In genomic region chr3:129263161-129263910, GRCh38 we compare ENCODE assay signal across 31 cellular contexts. TPM values are rescaled to one million over a fixed set of nuclear protein-coding genes. Genes with fewer than 3 reads are reported as not detected.
DNase-seq lines count a peak whose midpoint lies in the region; ATAC-seq and TF ChIP-seq lines count a peak whose summit lies in the region.
"Had no signal": no experiment of that assay in that cellular context is flagged by ENCODE, and none has a peak within 500 bp of the region (broad histone marks: within the 10 kb centered on the region; RNA-seq: fewer than 3 reads in every experiment).

No MANE protein-coding gene starts in this region.

- H3K27ac Mint-ChIP-seq in activated CD4-positive, alpha-beta T cell treated with anti-CD3 and anti-CD28 coated beads, Interleukin-2, amount 10 ng/mL, durations not matched to agents 24 days and 14 days, result peak overlapping the region; percentile 50
- peak overlapping the region; percentile 22 to 75 for H3K27ac Mint-ChIP-seq in stimulated activated naive CD8-positive, alpha-beta T cell treated with anti-CD3 and anti-CD28 coated beads, Interleukin-15, amount 100 ng/mL, for 72 hours
- H3K27ac Mint-ChIP-seq in activated CD8-positive, alpha-beta T cell treated with anti-CD3 and anti-CD28 coated beads, Interleukin-2, amount 10 ng/mL, durations not matched to agents 7 days and 5 days, result peak overlapping the region; percentile 54
- H3K27ac Mint-ChIP-seq in mesothelial cell of epicardium (no peak overlapping the region), progenitor cell of endocrine pancreas (no peak overlapping the region)
- H3K27ac Mint-ChIP-seq: activated T-helper 1 cell treated with anti-CD3 and anti-CD28 coated beads, Interleukin-12 subunit alpha, Interleukin-12 subunit beta, Interleukin-2, Interleukin-4 antibody, amounts not matched to agents 30 ng/mL and 10 ng/mL and 1 ng/mL, durations not matched to agents 14 hours and 24 hours and 36 hours; CD8-positive, alpha-beta T cell; stimulated activated naive CD8-positive, alpha-beta T cell treated with anti-CD3 and anti-CD28 coated beads, Interleukin-15, Interleukin-2, amounts not matched to agents 100 ng/mL and 50 ng/mL, for 24 hours; T-helper 2 cell treated with Interferon-gamma antibody and Interleukin-4, amounts not matched to agents 5 μg/mL and 100 μg/mL, for 36 hours had no signal

- no peak for TF ChIP-seq EP300 in stomach (IDR thresholded peaks at IDR 0.05)

- no peak overlapping the region for H3K27ac ChIP-seq in stomach
- H3K27ac ChIP-seq: A549, PC-9, thyroid gland, vagina had no signal

- CTCF ChIA-PET in activated CD8-positive, alpha-beta T cell treated with anti-CD3 and anti-CD28 coated beads, Interleukin-2, amount 10 ng/mL, durations not matched to agents 7 days and 5 days (lab: Charles Lee), result interaction anchor here (1.6 kb wide), 1 partner anchor 17 kb away, joined by 4 read pairs; no protein-coding TSS in a partner anchor

- no peak overlapping the region for H3K4me3 Mint-ChIP-seq in activated CD4-positive, alpha-beta T cell treated with anti-CD3 and anti-CD28 coated beads, Interleukin-2, amount 10 ng/mL, durations not matched to agents 24 days and 14 days
- H3K4me3 Mint-ChIP-seq in stimulated activated naive CD8-positive, alpha-beta T cell treated with anti-CD3 and anti-CD28 coated beads, Interleukin-15, amount 100 ng/mL, for 72 hours, result no peak overlapping the region
- H3K4me3 Mint-ChIP-seq in activated CD8-positive, alpha-beta T cell treated with anti-CD3 and anti-CD28 coated beads, Interleukin-2, amount 10 ng/mL, durations not matched to agents 7 days and 5 days, result no peak overlapping the region
- H3K4me3 Mint-ChIP-seq in mesothelial cell of epicardium (no peak overlapping the region), progenitor cell of endocrine pancreas (ENCODE audit: low read depth) (no peak overlapping the region)
- H3K4me3 Mint-ChIP-seq: activated T-helper 1 cell treated with anti-CD3 and anti-CD28 coated beads, Interleukin-12 subunit alpha, Interleukin-12 subunit beta, Interleukin-2, Interleukin-4 antibody, amounts not matched to agents 30 ng/mL and 10 ng/mL and 1 ng/mL, durations not matched to agents 14 hours and 24 hours and 36 hours; CD8-positive, alpha-beta T cell; effector memory CD8-positive, alpha-beta T cell; natural killer cell treated with Interleukin-12 subunit alpha and Interleukin-12 subunit beta and Interleukin-15 and Interleukin-18, amount 100 ng/mL, for 72 hours; stimulated activated naive CD8-positive, alpha-beta T cell treated with anti-CD3 and anti-CD28 coated beads, Interleukin-15, Interleukin-2, amounts not matched to agents 100 ng/mL and 50 ng/mL, for 24 hours; T-helper 2 cell treated with Interferon-gamma antibody and Interleukin-4, amounts not matched to agents 5 μg/mL and 100 μg/mL, for 36 hours had no signal

- intact Hi-C loops in activated CD4-positive, alpha-beta T cell treated with anti-CD3 and anti-CD28 coated beads, Interleukin-2, amount 10 ng/mL, durations not matched to agents 24 days and 14 days (cut with micrococcal nuclease), result no loop called here
- intact Hi-C loops in stomach (cut with DNase I; ENCODE audit: low total_unique reads), result no loop called here

- H3K36me3 ChIP-seq in stomach, result peaks cover 98 to 100% (median 100%) of the 10 kb centered on the region in 4 donors

- no peaks in the 10 kb centered on the region for H3K9me3 Mint-ChIP-seq in activated CD4-positive, alpha-beta T cell treated with anti-CD3 and anti-CD28 coated beads, Interleukin-2, amount 10 ng/mL, durations not matched to agents 24 days and 14 days
- no peaks in the 10 kb centered on the region for H3K9me3 Mint-ChIP-seq in stimulated activated naive CD8-positive, alpha-beta T cell treated with anti-CD3 and anti-CD28 coated beads, Interleukin-15, amount 100 ng/mL, for 72 hours
- no peaks in the 10 kb centered on the region for H3K9me3 Mint-ChIP-seq in activated CD8-positive, alpha-beta T cell treated with anti-CD3 and anti-CD28 coated beads, Interleukin-2, amount 10 ng/mL, durations not matched to agents 7 days and 5 days (ENCODE audit: insufficient read depth)
- no peaks in the 10 kb centered on the region for H3K9me3 Mint-ChIP-seq in mesothelial cell of epicardium
- H3K9me3 Mint-ChIP-seq in progenitor cell of endocrine pancreas (ENCODE audit: low read depth), result no peaks in the 10 kb centered on the region
- H3K9me3 Mint-ChIP-seq: activated T-helper 1 cell treated with anti-CD3 and anti-CD28 coated beads, Interleukin-12 subunit alpha, Interleukin-12 subunit beta, Interleukin-2, Interleukin-4 antibody, amounts not matched to agents 30 ng/mL and 10 ng/mL and 1 ng/mL, durations not matched to agents 14 hours and 24 hours and 36 hours; CD8-positive, alpha-beta T cell; effector memory CD8-positive, alpha-beta T cell; natural killer cell treated with Interleukin-12 subunit alpha and Interleukin-12 subunit beta and Interleukin-15 and Interleukin-18, amount 100 ng/mL, for 72 hours; stimulated activated naive CD8-positive, alpha-beta T cell treated with anti-CD3 and anti-CD28 coated beads, Interleukin-15, Interleukin-2, amounts not matched to agents 100 ng/mL and 50 ng/mL, for 24 hours; T-helper 2 cell treated with Interferon-gamma antibody and Interleukin-4, amounts not matched to agents 5 μg/mL and 100 μg/mL, for 36 hours had no signal

- no peak for TF ChIP-seq CTCF in mesothelial cell of epicardium (IDR thresholded peaks at IDR 0.05; ENCODE audit: unreplicated experiment)
- no peak for TF ChIP-seq CTCF in progenitor cell of endocrine pancreas (IDR thresholded peaks at IDR 0.05; ENCODE audit: unreplicated experiment)
- TF ChIP-seq CTCF in stomach (IDR thresholded peaks at IDR 0.05), result no peak

- H3K4me1 Mint-ChIP-seq in activated CD4-positive, alpha-beta T cell treated with anti-CD3 and anti-CD28 coated beads, Interleukin-2, amount 10 ng/mL, durations not matched to agents 24 days and 14 days, result peaks cover 10% of the 10 kb centered on the region
- H3K4me1 Mint-ChIP-seq in stimulated activated naive CD8-positive, alpha-beta T cell treated with anti-CD3 and anti-CD28 coated beads, Interleukin-15, amount 100 ng/mL, for 72 hours, result no peaks in the 10 kb centered on the region
- no peaks in the 10 kb centered on the region for H3K4me1 Mint-ChIP-seq in activated CD8-positive, alpha-beta T cell treated with anti-CD3 and anti-CD28 coated beads, Interleukin-2, amount 10 ng/mL, durations not matched to agents 7 days and 5 days (ENCODE audit: low read depth)
- H3K4me1 Mint-ChIP-seq in mesothelial cell of epicardium, result no peaks in the 10 kb centered on the region
- H3K4me1 Mint-ChIP-seq in progenitor cell of endocrine pancreas (ENCODE audit: low read depth), result no peaks in the 10 kb centered on the region

- no peaks in the 10 kb centered on the region for H3K27me3 ChIP-seq in stomach
- H3K27me3 ChIP-seq: thyroid gland, vagina had no signal

- H3K36me3 Mint-ChIP-seq in activated CD4-positive, alpha-beta T cell treated with anti-CD3 and anti-CD28 coated beads, Interleukin-2, amount 10 ng/mL, durations not matched to agents 24 days and 14 days (ENCODE audit: low read depth), result peaks cover 73% of the 10 kb centered on the region
- peaks cover 73% of the 10 kb centered on the region for H3K36me3 Mint-ChIP-seq in activated CD8-positive, alpha-beta T cell treated with anti-CD3 and anti-CD28 coated beads, Interleukin-2, amount 10 ng/mL, durations not matched to agents 7 days and 5 days (ENCODE audit: low read depth)
- H3K36me3 Mint-ChIP-seq in mesothelial cell of epicardium, result peaks cover 52% of the 10 kb centered on the region
- H3K36me3 Mint-ChIP-seq in progenitor cell of endocrine pancreas (ENCODE audit: insufficient read depth), result peaks cover 31% of the 10 kb centered on the region

- no peaks in the 10 kb centered on the region for H3K9me3 ChIP-seq in stomach
- H3K9me3 ChIP-seq: A549, SK-N-SH, thyroid gland, vagina had no signal

- no peaks in the 10 kb centered on the region for H3K27me3 Mint-ChIP-seq in activated CD4-positive, alpha-beta T cell treated with anti-CD3 and anti-CD28 coated beads, Interleukin-2, amount 10 ng/mL, durations not matched to agents 24 days and 14 days
- H3K27me3 Mint-ChIP-seq in stimulated activated naive CD8-positive, alpha-beta T cell treated with anti-CD3 and anti-CD28 coated beads, Interleukin-15, amount 100 ng/mL, for 72 hours, result no peaks in the 10 kb centered on the region
- H3K27me3 Mint-ChIP-seq in activated CD8-positive, alpha-beta T cell treated with anti-CD3 and anti-CD28 coated beads, Interleukin-2, amount 10 ng/mL, durations not matched to agents 7 days and 5 days (ENCODE audit: low read depth), result no peaks in the 10 kb centered on the region
- H3K27me3 Mint-ChIP-seq in mesothelial cell of epicardium (ENCODE audit: low read depth) (no peaks in the 10 kb centered on the region), progenitor cell of endocrine pancreas (no peaks in the 10 kb centered on the region)
- H3K27me3 Mint-ChIP-seq: effector memory CD8-positive, alpha-beta T cell; natural killer cell treated with Interleukin-12 subunit alpha and Interleukin-12 subunit beta and Interleukin-15 and Interleukin-18, amount 100 ng/mL, for 72 hours; stimulated activated naive CD8-positive, alpha-beta T cell treated with anti-CD3 and anti-CD28 coated beads, Interleukin-15, Interleukin-2, amounts not matched to agents 100 ng/mL and 50 ng/mL, for 24 hours had no signal

- TF ChIP-seq POLR2A in stomach (IDR thresholded peaks at IDR 0.05), result no peak

- H3K4me3 ChIP-seq in stomach, result no peak overlapping the region
- H3K4me3 ChIP-seq: A549, PC-9, thyroid gland, vagina had no signal

- no peak for ATAC-seq in stimulated activated naive CD8-positive, alpha-beta T cell treated with anti-CD3 and anti-CD28 coated beads, Interleukin-15, amount 100 ng/mL, for 72 hours
- ATAC-seq in stimulated activated naive CD8-positive, alpha-beta T cell treated with anti-CD3 and anti-CD28 coated beads, Interleukin-15, Interleukin-2, amounts not matched to agents 100 U/mL and 50 U/mL, for 24 hours, result no peak
- no peak for ATAC-seq in activated CD8-positive, alpha-beta T cell treated with anti-CD3 and anti-CD28 coated beads, Interleukin-2, amount 10 ng/mL, durations not matched to agents 7 days and 5 days
- ATAC-seq: A549; CD8-positive, alpha-beta T cell; effector memory CD8-positive, alpha-beta T cell; left colon; Right ventricle myocardium inferior had no signal

- no peak for DNase-seq in activated CD4-positive, alpha-beta T cell treated with anti-CD3 and anti-CD28 coated beads, Interleukin-2, amount 10 ng/mL, durations not matched to agents 24 days and 14 days
- DNase-seq in activated CD4-positive, alpha-beta T cell treated with anti-CD3 and anti-CD28 coated beads for 4 hours, result no peak
- DNase-seq in stimulated activated naive CD8-positive, alpha-beta T cell treated with anti-CD3 and anti-CD28 coated beads, Interleukin-15, amount 100 ng/mL, for 72 hours, result no peak
- DNase-seq in stimulated activated naive CD8-positive, alpha-beta T cell treated with anti-CD3 and anti-CD28 coated beads, Interleukin-15, Interleukin-2, amounts not matched to agents 100 U/mL and 50 U/mL, for 24 hours, result no peak
- no peak for DNase-seq in activated CD8-positive, alpha-beta T cell treated with anti-CD3 and anti-CD28 coated beads, Interleukin-2, amount 10 ng/mL, durations not matched to agents 7 days and 5 days
- DNase-seq in mesothelial cell of epicardium (ENCODE audit: low spot score in 2 of 2, unreplicated experiment in 2 of 2) (no peak), progenitor cell of endocrine pancreas (ENCODE audit: low spot score, unreplicated experiment) (no peak), stomach (no peak)
- DNase-seq: activated CD4-positive, CD25-positive, alpha-beta regulatory T cell treated with anti-CD3 and anti-CD28 coated beads, Interleukin-2, amount 50 U/mL, for 72 hours; AML-193; CD8-positive, alpha-beta T cell; cortex of kidney; effector memory CD8-positive, alpha-beta T cell; erythroblast; glutamatergic neuron; H7; left colon; NCI-H2029 treated with DMSO at 0.1 percent for 48 hours; NCI-H345; NCI-H69; PC-9; SK-N-SH; small intestine; thyroid gland had no signal

- no peaks in the 10 kb centered on the region for H3K4me1 ChIP-seq in stomach
- H3K4me1 ChIP-seq: A549, thyroid gland, vagina had no signal

- POLR2A ChIA-PET in activated CD8-positive, alpha-beta T cell treated with anti-CD3 and anti-CD28 coated beads, Interleukin-2, amount 10 ng/mL, durations not matched to agents 7 days and 5 days (lab: Charles Lee), result no interaction called here

- 87 to 93% (median 90%) methylated on average over 6 of the region's 6 CpGs for WGBS in stomach, 5 donors

RNA-seq across cellular contexts. Expression of gene COPG1, which starts 13.9 kb away (rescaled TPM):
- 142 and 164 TPM in 2 replicates for total RNA-seq in activated CD4-positive, alpha-beta T cell treated with anti-CD3 and anti-CD28 coated beads, Interleukin-2, amount 10 ng/mL, durations not matched to agents 24 days and 14 days
- 100 to 1,000 TPM; 135 to 140 TPM for total RNA-seq in activated CD8-positive, alpha-beta T cell treated with anti-CD3 and anti-CD28 coated beads, Interleukin-2, amount 10 ng/mL, durations not matched to agents 7 days and 5 days
- 172 to 176 TPM (median 173 TPM) in 3 replicates for total RNA-seq in mesothelial cell of epicardium
- total RNA-seq in progenitor cell of endocrine pancreas, result 141 and 145 TPM in 2 replicates
- total RNA-seq in stomach, result 100 to 1,000 TPM in 4 of 5 donors, 10 to 100 TPM in 1; 38.5 to 356 (median 114) TPM
- 100 to 1,000 TPM in 1 of 3 donors, 10 to 100 TPM in 2; 79.8 to 113 (median 88.7) TPM for polyA plus RNA-seq in stomach

RNA-seq across cellular contexts. Expression of gene HMCES, which starts 15.3 kb away (rescaled TPM):
- total RNA-seq in activated CD4-positive, alpha-beta T cell treated with anti-CD3 and anti-CD28 coated beads, Interleukin-2, amount 10 ng/mL, durations not matched to agents 24 days and 14 days, result 58.3 and 62.6 TPM in 2 replicates
- total RNA-seq in activated CD8-positive, alpha-beta T cell treated with anti-CD3 and anti-CD28 coated beads, Interleukin-2, amount 10 ng/mL, durations not matched to agents 7 days and 5 days, result 10 to 100 TPM; 58.2 to 62.2 TPM
- 26.6 to 31.1 TPM (median 29.6 TPM) in 3 replicates for total RNA-seq in mesothelial cell of epicardium
- total RNA-seq in progenitor cell of endocrine pancreas, result 35.3 TPM in 2 replicates
- 10 to 100 TPM; 19.1 to 80.5 (median 26.8) TPM for total RNA-seq in stomach
- 10 to 100 TPM; 16.4 to 37.4 (median 22.5) TPM for polyA plus RNA-seq in stomach

Comparison
In these comparisons a context has a peak if more than half of its experiments do, and no peak if none do; other contexts are left out.
1. H3K27ac Mint-ChIP-seq: peak in activated CD4-positive, alpha-beta T cell treated with anti-CD3 and anti-CD28 coated beads, Interleukin-2, amount 10 ng/mL, durations not matched to agents 24 days and 14 days (single experiment), stimulated activated naive CD8-positive, alpha-beta T cell treated with anti-CD3 and anti-CD28 coated beads, Interleukin-15, amount 100 ng/mL, for 72 hours (2 of 2) and activated CD8-positive, alpha-beta T cell treated with anti-CD3 and anti-CD28 coated beads, Interleukin-2, amount 10 ng/mL, durations not matched to agents 7 days and 5 days (single experiment); none in mesothelial cell of epicardium (single experiment) and progenitor cell of endocrine pancreas (single experiment).